In genomic region chr17:42282478-42283080, GRCh38 we compare ENCODE assay signal across 2 cellular contexts.
TF ChIP-seq lines count a peak whose summit lies in the region.

No MANE protein-coding gene starts in this region.

TF ChIP-seq in SK-N-SH, 30 proteins besides CTCF, POLR2A, EP300 and RAD21 (continued from another document):
- TF ChIP-seq IRF3 (IDR thresholded peaks at IDR 0.05; ENCODE audit: low read depth, low read length): no peak
- no peak for TF ChIP-seq REST (IDR thresholded peaks at IDR 0.05; ENCODE audit: low read depth, low read length)

TF ChIP-seq in SK-N-SH treated with all-trans-retinoic acid at 6 μM for 48 hours, 23 proteins besides CTCF, POLR2A, EP300 and RAD21 (continued from another document):
- TF ChIP-seq CREB5 (CRISPR knock-in tag; IDR thresholded peaks at IDR 0.05; ENCODE audit: low read depth): no peak
- no peak for TF ChIP-seq RARB (CRISPR knock-in tag; IDR thresholded peaks at IDR 0.05)
- TF ChIP-seq ESRRG (CRISPR knock-in tag; IDR thresholded peaks at IDR 0.05): no peak
- TF ChIP-seq PATZ1 (CRISPR knock-in tag; IDR thresholded peaks at IDR 0.05; ENCODE audit: borderline replicate concordance): no peak
- TF ChIP-seq ZC3H10 (CRISPR knock-in tag; IDR thresholded peaks at IDR 0.05): no peak
- no peak for TF ChIP-seq TSHZ2 (CRISPR knock-in tag; IDR thresholded peaks at IDR 0.05)
TF ChIP-seq in SK-N-SH treated with all-trans-retinoic acid at 6 μM for 48 hours: peak in this region for 0.
